ENCODE assay signal across 18 cellular contexts in genomic region chr20:63099426-63100267, GRCh38.
DNase-seq lines count a peak whose midpoint lies in the region; ATAC-seq, FAIRE-seq and TF ChIP-seq lines count a peak whose summit lies in the region.
"Had no signal": no experiment of that assay in that cellular context is flagged by ENCODE, and none has a peak within 500 bp of the region (broad histone marks: within the 10 kb centered on the region; RNA-seq: fewer than 3 reads in every experiment).

No MANE protein-coding gene starts in this region.

- DNase-seq in activated naive CD4-positive, alpha-beta T cell treated with anti-CD3 and anti-CD28 coated beads for 36 hours = peak; percentile 4
- no peak for DNase-seq in activated naive CD4-positive, alpha-beta T cell treated with Interleukin-2 at 50 U/mL for 16 hours
- DNase-seq in activated naive CD4-positive, alpha-beta T cell treated with anti-CD3 and anti-CD28 coated beads, Interleukin-2, amount 50 U/mL, for 16 hours = peak; percentile 7
- DNase-seq in HepG2 (ENCODE audit: low spot score) (no peak), testis (peak; percentile 10), MG63 (no peak), midbrain (lab: John Stamatoyannopoulos, UW) (no peak)
- DNase-seq: activated CD8-positive, alpha-beta T cell treated with anti-CD3 and anti-CD28 coated beads, Interleukin-2, amount 10 ng/mL, durations not matched to agents 7 days and 5 days; foreskin keratinocyte; NCI-H1092 treated with DMSO at 0.1 percent for 48 hours; NCI-H82; stimulated activated CD4-positive, alpha-beta T cell treated with anti-CD3 and anti-CD28 coated beads, Interleukin-1b, Interleukin-23, amount 100 ng/mL, for 48 hours had no signal

- H3K4me3 ChIP-seq in HepG2 (replicated peaks in 1 of 3; ENCODE audit: insufficient read depth in 1 of 3, low read depth in 2 of 3, low read length in 3 of 3) (no peak overlapping the region), testis (no peak overlapping the region), MG63 (no peak overlapping the region)
- H3K4me3 ChIP-seq: HAP-1 had no signal

- no TSS peak for BruUV-seq in HepG2 (replicated peaks; lab: Mats Ljungman, UMichigan)

- FAIRE-seq in HepG2 (lab: Jason Lieb, UNC) = no peak
- FAIRE-seq: astrocyte, GM18507, RCC 7860 had no signal

- H3K27ac Mint-ChIP-seq in activated naive CD4-positive, alpha-beta T cell treated with anti-CD3 and anti-CD28 coated beads for 36 hours = no peak overlapping the region
- H3K27ac Mint-ChIP-seq: activated CD8-positive, alpha-beta T cell treated with anti-CD3 and anti-CD28 coated beads, Interleukin-2, amount 10 ng/mL, durations not matched to agents 7 days and 5 days; activated T-helper 2 cell treated with anti-CD3 and anti-CD28 coated beads, Interferon-gamma antibody, Interleukin-2, Interleukin-4, amounts not matched to agents 10 μg/mL and 5 μg/mL and 100 μg/mL, durations not matched to agents 14 hours and 24 hours and 36 hours had no signal

- TF ChIP-seq RAD21 in HepG2 (CRISPR knock-in tag; IDR thresholded peaks at IDR 0.05) = no peak

- H3K27me3 Mint-ChIP-seq in activated naive CD4-positive, alpha-beta T cell treated with anti-CD3 and anti-CD28 coated beads for 36 hours (ENCODE audit: low read depth) = peaks cover under 1% of the 10 kb centered on the region

- TF ChIP-seq EP300 in HepG2 (IDR thresholded peaks at IDR 0.05; ENCODE audit: low read depth in 2 of 2, low read length in 2 of 2) (no peak), HepG2 (CRISPR knock-in tag; IDR thresholded peaks at IDR 0.05; ENCODE audit: borderline replicate concordance) (no peak)

- in situ Hi-C loops in HepG2 (cut with HindIII; ENCODE audit: extremely low pct_ligation_motif_present, low pct_unique_long_range_greater_than_20kb) = no loop called here

- H3K27ac ChIP-seq in HepG2 (ENCODE audit: extremely low read length, insufficient read depth, low read length) (no peak overlapping the region), testis (no peak overlapping the region)
- H3K27ac ChIP-seq: foreskin keratinocyte had no signal

- no peaks in the 10 kb centered on the region for H3K9me3 ChIP-seq in HepG2 (ENCODE audit: low read length)
- no peaks in the 10 kb centered on the region for H3K9me3 ChIP-seq in testis
- no peaks in the 10 kb centered on the region for H3K9me3 ChIP-seq in MG63
- H3K9me3 ChIP-seq: HAP-1 had no signal

- H4K20me1 ChIP-seq in HepG2 (ENCODE audit: insufficient read depth, low read length) = peaks cover 18% of the 10 kb centered on the region; the same call in 1 of the 2 replicates

- no peak overlapping the region for H3K4me2 ChIP-seq in HepG2 (ENCODE audit: low read depth, low read length)

- H2AFZ ChIP-seq in HepG2 (ENCODE audit: low read length) = no peak overlapping the region

- no peak for TF ChIP-seq POLR2A in HepG2 (IDR thresholded peaks at IDR 0.05; ENCODE audit: insufficient read depth in 1 of 2, low read depth in 2 of 2, low read length in 2 of 2)
- TF ChIP-seq POLR2A in testis (IDR thresholded peaks at IDR 0.05) = no peak

- H3K36me3 ChIP-seq in HepG2 (replicated peaks in 1 of 2; ENCODE audit: control insufficient read depth in 1 of 2, insufficient read depth in 2 of 2, low read length in 2 of 2) = no peaks in the 10 kb centered on the region
- H3K36me3 ChIP-seq in testis (ENCODE audit: low read depth, missing control alignments) = no peaks in the 10 kb centered on the region
- no peaks in the 10 kb centered on the region for H3K36me3 ChIP-seq in MG63
- H3K36me3 ChIP-seq: HAP-1 had no signal

- no peaks in the 10 kb centered on the region for H3K36me3 Mint-ChIP-seq in activated naive CD4-positive, alpha-beta T cell treated with anti-CD3 and anti-CD28 coated beads for 36 hours (ENCODE audit: low read depth)

- peaks cover 5% of the 10 kb centered on the region for H3K4me1 Mint-ChIP-seq in activated naive CD4-positive, alpha-beta T cell treated with anti-CD3 and anti-CD28 coated beads for 36 hours (ENCODE audit: low read depth)

- no peak overlapping the region for H3K4me3 Mint-ChIP-seq in activated naive CD4-positive, alpha-beta T cell treated with anti-CD3 and anti-CD28 coated beads for 36 hours
- H3K4me3 Mint-ChIP-seq: activated CD8-positive, alpha-beta T cell treated with anti-CD3 and anti-CD28 coated beads, Interleukin-2, amount 10 ng/mL, durations not matched to agents 7 days and 5 days had no signal

- H3K4me1 ChIP-seq in HepG2 (ENCODE audit: insufficient read depth, low read length) (peaks cover 9% of the 10 kb centered on the region; the same call in 1 of the 2 replicates), testis (no peaks in the 10 kb centered on the region)
- H3K4me1 ChIP-seq: foreskin keratinocyte, HAP-1 had no signal

- H3K79me2 ChIP-seq in HepG2 (ENCODE audit: insufficient read depth, low read length) = no peaks in the 10 kb centered on the region

- no peaks in the 10 kb centered on the region for H3K9me3 Mint-ChIP-seq in activated naive CD4-positive, alpha-beta T cell treated with anti-CD3 and anti-CD28 coated beads for 36 hours
- H3K9me3 Mint-ChIP-seq: activated T-helper 2 cell treated with anti-CD3 and anti-CD28 coated beads, Interferon-gamma antibody, Interleukin-2, Interleukin-4, amounts not matched to agents 10 μg/mL and 5 μg/mL and 100 μg/mL, durations not matched to agents 14 hours and 24 hours and 36 hours had no signal

- CTCF ChIA-PET in activated naive CD4-positive, alpha-beta T cell treated with anti-CD3 and anti-CD28 coated beads for 36 hours (lab: Charles Lee) = interaction anchor here (0.6 kb wide), 1 partner anchor 1186 kb away, joined by 3 read pairs; no protein-coding TSS in a partner anchor
- CTCF ChIA-PET in HepG2 (lab: Yijun Ruan, JAX; ENCODE audit: low intra/inter-chr PET ratio, low total read pairs) = no interaction called here

- H3K9ac ChIP-seq in HepG2 (ENCODE audit: insufficient read depth, low read depth, low read length) = no peak overlapping the region

- intact Hi-C loops in activated naive CD4-positive, alpha-beta T cell treated with anti-CD3 and anti-CD28 coated beads for 36 hours (cut with micrococcal nuclease) = loop anchor here (5.0 kb wide), 1 partner anchor 237 kb away; the partner anchor contains the start of gene TCFL5
- intact Hi-C loops in HepG2 (cut with micrococcal nuclease; ENCODE audit: unreplicated experiment) (no loop called here), testis (cut with DNase I; ENCODE audit: low total_unique reads) (no loop called here)

- TF ChIP-seq CTCF in HepG2 (CRISPR knock-in tag; IDR thresholded peaks at IDR 0.05) (peak; percentile 35; the same call in 1 of the 2 replicates), testis (IDR thresholded peaks at IDR 0.05) (no peak)

- H3K27me3 ChIP-seq in HepG2 (ENCODE audit: control insufficient read depth in 1 of 2, insufficient read depth in 2 of 2, low read length in 2 of 2) = peaks cover 28 to 64% of the 10 kb centered on the region in 2 experiments
- H3K27me3 ChIP-seq in testis = no peaks in the 10 kb centered on the region
- H3K27me3 ChIP-seq in MG63 = peaks cover 35% of the 10 kb centered on the region

- ATAC-seq in HepG2 = no peak
- ATAC-seq in HG02798 (IDR thresholded peaks at IDR 0.05; ENCODE audit: poor library complexity, unreplicated experiment) = no peak
- ATAC-seq: activated CD8-positive, alpha-beta T cell treated with anti-CD3 and anti-CD28 coated beads, Interleukin-2, amount 10 ng/mL, durations not matched to agents 7 days and 5 days; foreskin keratinocyte had no signal

- POLR2A ChIA-PET in HepG2 (lab: Yijun Ruan, JAX) = no interaction called here

- WGBS in HepG2 (ENCODE audit: low lambda C conversion rate) = 8% methylated on average over 26 of the region's 26 CpGs
- WGBS in testis, 2 donors = 43 to 56% methylated on average over 26 of the region's 26 CpGs

TF ChIP-seq in HepG2, 621 proteins besides CTCF, POLR2A, EP300 and RAD21:
- TF ChIP-seq ZNF704 (CRISPR knock-in tag; IDR thresholded peaks at IDR 0.05; ENCODE audit: borderline replicate concordance) (no peak), MXD1 (CRISPR knock-in tag; IDR thresholded peaks at IDR 0.05) (no peak), SRSF4 (IDR thresholded peaks at IDR 0.05; ENCODE audit: low read depth, low read length, poor library complexity, severe bottlenecking) (no peak)
TF ChIP-seq in HepG2: peak in this region for 0.

Comparison
In these comparisons a context has a peak if more than half of its experiments do, and no peak if none do; other contexts are left out.
1. DNase-seq: peak in activated naive CD4-positive, alpha-beta T cell treated with anti-CD3 and anti-CD28 coated beads for 36 hours (single experiment), activated naive CD4-positive, alpha-beta T cell treated with anti-CD3 and anti-CD28 coated beads, Interleukin-2, amount 50 U/mL, for 16 hours (single experiment) and testis (single experiment); none in activated naive CD4-positive, alpha-beta T cell treated with Interleukin-2 at 50 U/mL for 16 hours (single experiment), HepG2 (single experiment), MG63 (single experiment) and midbrain (single experiment).